In the genomic region with DNA sequence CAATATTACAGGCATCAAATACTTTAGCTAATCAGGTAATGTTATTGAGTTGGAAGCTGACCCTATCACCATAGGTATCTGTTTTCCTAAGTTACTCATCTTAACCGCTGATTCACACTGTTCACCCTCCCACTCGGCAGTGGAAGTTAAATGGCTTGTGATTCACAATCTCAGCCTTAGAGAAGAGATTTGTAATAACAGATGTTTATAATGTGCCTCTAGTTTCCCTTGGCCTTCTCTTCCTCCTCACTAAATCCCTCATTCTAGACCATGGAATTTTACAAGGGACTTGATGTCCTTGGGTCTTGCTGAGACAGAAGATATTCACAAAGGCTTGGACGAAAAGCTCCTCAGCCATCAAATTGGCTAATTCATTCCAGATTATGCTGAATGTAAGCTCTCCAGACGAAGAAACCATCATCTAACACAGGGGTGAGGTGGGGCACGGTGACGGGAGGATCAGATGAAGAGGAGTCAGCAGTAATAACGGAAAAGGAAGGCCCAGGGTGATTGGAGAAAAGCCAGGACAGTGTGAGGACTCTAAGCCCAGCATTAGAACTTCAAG, we compare ENCODE assay signal across 12 cellular contexts.
DNase-seq lines count a peak whose midpoint lies in the region; ATAC-seq and TF ChIP-seq lines count a peak whose summit lies in the region.
"Had no signal": no experiment of that assay in that cellular context is flagged by ENCODE, and none has a peak within 500 bp of the region (broad histone marks: within the 10 kb centered on the region; RNA-seq: fewer than 3 reads in every experiment).

No MANE protein-coding gene starts in this region.

- H3K9me2 ChIP-seq in OCI-LY7 (ENCODE audit: insufficient read depth, low read length), result no peaks in the 10 kb centered on the region

- H3K9me3 ChIP-seq in right lobe of liver, result no peaks in the 10 kb centered on the region
- no peaks in the 10 kb centered on the region for H3K9me3 ChIP-seq in OCI-LY7 (ENCODE audit: low read length)
- H3K9me3 ChIP-seq: pancreas had no signal

- no peak for TF ChIP-seq POLR2A in right lobe of liver (IDR thresholded peaks at IDR 0.05)

- 58% methylated on average over 7 of the region's 7 CpGs for WGBS in right lobe of liver (ENCODE audit: insufficient coverage, low coverage, low lambda C conversion rate, missing lambda C conversion rate)

- in situ Hi-C loops in ACHN (cut with HindIII; ENCODE audit: low pct_ligation_motif_present, low pct_unique_long_range_greater_than_20kb, low sequenced_read_pairs), result no loop called here

- intact Hi-C loops in right lobe of liver (cut with DNase I), result no loop called here
- intact Hi-C loops in OCI-LY7 (cut with micrococcal nuclease; ENCODE audit: unreplicated experiment), result no loop called here

- no peak overlapping the region for H3K4me2 ChIP-seq in OCI-LY7 (ENCODE audit: low read length)
- H3K4me2 ChIP-seq: A549 had no signal

- H4K20me1 ChIP-seq in OCI-LY7 (ENCODE audit: insufficient read depth, low read length), result no peaks in the 10 kb centered on the region

- POLR2A ChIA-PET in OCI-LY7 (lab: Charles Lee), result interaction anchor here (0.9 kb wide), 1 partner anchor 11 kb away, joined by 3 read pairs; no protein-coding TSS in a partner anchor

- CTCF ChIA-PET in OCI-LY7 (lab: Charles Lee; ENCODE audit: unreplicated experiment), result no interaction called here

- DNase-seq in ACHN (peak; percentile 4), M059J (ENCODE audit: low read depth) (peak; percentile 35), dedifferentiated amniotic fluid mesenchymal stem cell (ENCODE audit: extremely low spot score) (peak; percentile 61), non-pigmented ciliary epithelial cell (ENCODE audit: low read depth) (peak; percentile 82), SHP77 (lab: John Stamatoyannopoulos, UW) (no peak), right lobe of liver (no peak), OCI-LY7 (ENCODE audit: low spot score) (no peak)
- DNase-seq: activated CD4-positive, CD25-positive, alpha-beta regulatory T cell treated with anti-CD3 and anti-CD28 coated beads, Interleukin-2, amount 50 U/mL, for 72 hours; activated effector memory CD4-positive, alpha-beta T cell treated with anti-CD3 and anti-CD28 coated beads, Interleukin-2, amount 50 U/mL, for 16 hours; pancreas had no signal

- H3K4me3 ChIP-seq in right lobe of liver (no peak overlapping the region), OCI-LY7 (ENCODE audit: low read depth, low read length, poor library complexity, severe bottlenecking) (no peak overlapping the region)
- H3K4me3 ChIP-seq: A549, pancreas had no signal

- H3K4me1 ChIP-seq in right lobe of liver (no peaks in the 10 kb centered on the region), OCI-LY7 (ENCODE audit: insufficient read depth, low read length, poor library complexity, severe bottlenecking) (no peaks in the 10 kb centered on the region)
- H3K4me1 ChIP-seq: A549, pancreas had no signal

- H3K27ac ChIP-seq in right lobe of liver (no peak overlapping the region), OCI-LY7 (ENCODE audit: low read depth, low read length, poor library complexity, severe bottlenecking) (no peak overlapping the region)
- H3K27ac ChIP-seq: A549, pancreas had no signal

- no peak overlapping the region for H2AFZ ChIP-seq in OCI-LY7 (ENCODE audit: low read length)

- no TSS peak for BruUV-seq in OCI-LY7 (replicated peaks; lab: Mats Ljungman, UMichigan)

- no peaks in the 10 kb centered on the region for H3K79me2 ChIP-seq in OCI-LY7 (ENCODE audit: insufficient read depth, low read depth, low read length)

- no peaks in the 10 kb centered on the region for H3K27me3 ChIP-seq in right lobe of liver

- no peak for ATAC-seq in right lobe of liver
- no peak for ATAC-seq in HG02610 (IDR thresholded peaks at IDR 0.05; ENCODE audit: unreplicated experiment)
- ATAC-seq: A549 had no signal

- TF ChIP-seq CTCF in right lobe of liver (IDR thresholded peaks at IDR 0.05) (no peak), OCI-LY7 (conservative IDR thresholded peaks at IDR 0.05; ENCODE audit: low read length) (no peak)

- H3K36me3 ChIP-seq in right lobe of liver (no peaks in the 10 kb centered on the region), OCI-LY7 (ENCODE audit: insufficient read depth, low read length) (no peaks in the 10 kb centered on the region)
- H3K36me3 ChIP-seq: pancreas had no signal

Comparison
In these comparisons a context has a peak if more than half of its experiments do, and no peak if none do; other contexts are left out.
1. DNase-seq: peak in ACHN (single experiment), M059J (single experiment), dedifferentiated amniotic fluid mesenchymal stem cell (single experiment) and non-pigmented ciliary epithelial cell (single experiment); none in SHP77 (0 of 2), right lobe of liver (0 of 3) and OCI-LY7 (single experiment).